Comparison of ENCODE assay signal across 8 cellular contexts in the genomic region with DNA sequence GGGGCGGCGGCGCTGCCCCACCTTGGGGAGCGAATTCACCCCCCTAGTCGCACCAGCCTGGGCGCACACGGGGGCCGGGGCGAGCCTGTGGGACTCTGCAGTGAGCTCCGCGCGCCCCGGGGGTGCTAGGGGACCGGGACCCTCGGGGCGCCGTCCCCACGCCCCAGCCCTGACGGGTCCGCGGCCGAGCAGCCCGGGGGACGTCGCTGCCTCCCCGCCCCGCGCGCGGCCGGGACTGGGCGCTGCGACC. TPM values are rescaled to one million over a fixed set of nuclear protein-coding genes. Genes with fewer than 3 reads are reported as not detected.
DNase-seq lines count a peak whose midpoint lies in the region; ATAC-seq and TF ChIP-seq lines count a peak whose summit lies in the region.

No MANE protein-coding gene starts in this region.

- intact Hi-C loops in sigmoid colon (cut with DNase I) = loop anchor here (2.0 to 5.0 kb wide), 2 partner anchors 88 to 697 kb away; a partner anchor contains a TSS

- H3K4me3 ChIP-seq in fibroblast of lung (replicated peaks in 1 of 4; ENCODE audit: control extremely low read depth in 1 of 4, insufficient read depth in 1 of 4, low read depth in 3 of 4, low read length in 4 of 4) (peak overlapping the region; percentile 50 to 77 (median 72)), sigmoid colon (peak overlapping the region; percentile 60 to 89 (median 74))

- H3K9ac ChIP-seq in fibroblast of lung (ENCODE audit: insufficient read depth, low read length) = peak overlapping the region; percentile 71

- H3K36me3 ChIP-seq in fibroblast of lung (ENCODE audit: control insufficient read depth, insufficient read depth, low read length) = no peaks in the 10 kb centered on the region
- H3K36me3 ChIP-seq in sigmoid colon = no peaks in the 10 kb centered on the region

- H4K20me1 ChIP-seq in fibroblast of lung (ENCODE audit: control insufficient read depth, extremely low read depth, insufficient read depth, low read length) = no peaks in the 10 kb centered on the region

- CTCF ChIA-PET in RWPE1 (lab: Yijun Ruan, JAX) = no interaction called here

- H3K9me3 ChIP-seq in fibroblast of lung (ENCODE audit: control insufficient read depth, insufficient read depth, low read depth, low read length) = no peaks in the 10 kb centered on the region
- no peaks in the 10 kb centered on the region for H3K9me3 ChIP-seq in sigmoid colon

- no peak for DNase-seq in RWPE1 (ENCODE audit: low spot score)
- no peak for DNase-seq in fibroblast of lung (ENCODE audit: low read depth in 2 of 2)
- DNase-seq in sigmoid colon = no peak
- no peak for DNase-seq in NCI-H1436 treated with DMSO at 0.1 percent for 48 hours (lab: John Stamatoyannopoulos, UW)
- DNase-seq in anterior cingulate cortex (lab: John Stamatoyannopoulos, UW) = no peak

- ATAC-seq in GM19372 (IDR thresholded peaks at IDR 0.05; ENCODE audit: low read depth, unreplicated experiment) = peak; percentile 14
- no peak for ATAC-seq in esophagus mucosa
- no peak for ATAC-seq in HG03175 (IDR thresholded peaks at IDR 0.05; ENCODE audit: unreplicated experiment)

- peak overlapping the region; percentile 77 for H3K4me2 ChIP-seq in fibroblast of lung (ENCODE audit: extremely low read depth, insufficient read depth, low read length)

- TF ChIP-seq EP300 in sigmoid colon (IDR thresholded peaks at IDR 0.05) = no peak

- H3K4me1 ChIP-seq in fibroblast of lung (ENCODE audit: control insufficient read depth, extremely low read depth, insufficient read depth, low read length) (no peaks in the 10 kb centered on the region), sigmoid colon (peaks cover 0 to 32% (median 18%) of the 10 kb centered on the region in 4 donors)

- no peak for TF ChIP-seq POLR2A in sigmoid colon (IDR thresholded peaks at IDR 0.05)

- POLR2A ChIA-PET in RWPE1 (lab: Yijun Ruan, JAX; ENCODE audit: low non-redundant PET) = no interaction called here

- peak overlapping the region; percentile 73 for H2AFZ ChIP-seq in fibroblast of lung (ENCODE audit: low read length)

- peak overlapping the region; percentile 72 for H3K27ac ChIP-seq in RWPE1
- no peak overlapping the region for H3K27ac ChIP-seq in fibroblast of lung (ENCODE audit: insufficient read depth, low read length)
- H3K27ac ChIP-seq in sigmoid colon = peak overlapping the region; percentile 89 to 93 (median 90)

- 1% methylated on average over 33 of the region's 33 CpGs for WGBS in sigmoid colon, 2 donors

- TF ChIP-seq CTCF in RWPE1 (conservative IDR thresholded peaks at IDR 0.05; ENCODE audit: low read depth) = no peak
- no peak for TF ChIP-seq CTCF in fibroblast of lung (conservative IDR thresholded peaks at IDR 0.05 in 1 of 2, IDR thresholded peaks at IDR 0.05 in 1 of 2; ENCODE audit: low read depth in 1 of 2, low read length in 2 of 2)
- no peak for TF ChIP-seq CTCF in sigmoid colon (IDR thresholded peaks at IDR 0.05)

- peaks cover 3% of the 10 kb centered on the region for H3K27me3 ChIP-seq in fibroblast of lung (ENCODE audit: control insufficient read depth, insufficient read depth, low read length)
- no peaks in the 10 kb centered on the region for H3K27me3 ChIP-seq in sigmoid colon

- no peaks in the 10 kb centered on the region for H3K79me2 ChIP-seq in fibroblast of lung (ENCODE audit: control insufficient read depth, insufficient read depth, low read length)

RNA-seq across cellular contexts. Expression of a gene that starts 0.5 kb away (rescaled TPM):
- total RNA-seq in fibroblast of lung (163 and 259 TPM in 2 replicates), sigmoid colon (10 to 100 TPM; 21.4 to 79.6 (median 28.2) TPM), esophagus mucosa (7.5 TPM)
- polyA plus RNA-seq in fibroblast of lung (55.9 and 94.8 TPM in 2 replicates), sigmoid colon (100 to 1,000 TPM in 1 of 3 donors, 10 to 100 TPM in 2; 38.3 to 148 (median 65.5) TPM)
- polyA plus RNA-seq in fibroblast of lung (2012) = 53.2 and 85.3 TPM in 2 replicates
- polyA minus RNA-seq in fibroblast of lung (ENCODE audit: low replicate concordance) = 17.3 and 22.0 TPM in 2 replicates

RNA-seq across cellular contexts. Expression of a gene that starts 54.4 kb away (rescaled TPM):
- total RNA-seq in fibroblast of lung (1.8 and 5.3 TPM in 2 replicates), sigmoid colon (1 to 10 TPM in 1 of 4 donors, under 1 TPM in 2, not detected in 1; 0.71 to 1.8 (median 0.95) TPM), esophagus mucosa (0.60 TPM)
- polyA plus RNA-seq in fibroblast of lung (2.0 and 2.4 TPM in 2 replicates), sigmoid colon (1 to 10 TPM; 1.4 to 6.9 (median 5.4) TPM)
- 7.2 and 7.8 TPM in 2 replicates for polyA plus RNA-seq in fibroblast of lung (2012)
- polyA minus RNA-seq in fibroblast of lung (ENCODE audit: low replicate concordance) = 1.1 and 2.1 TPM in 2 replicates
